ENCODE assay signal across 8 cellular contexts in genomic region chr19:16660763-16661479, GRCh38. TPM values are rescaled to one million over a fixed set of nuclear protein-coding genes. Genes with fewer than 3 reads are reported as not detected.
DNase-seq lines count a peak whose midpoint lies in the region; ATAC-seq, FAIRE-seq and TF ChIP-seq lines count a peak whose summit lies in the region.

TSS of gene TMEM38A (plus strand) at chr19:16661139. CDS start at chr19:16661218, 79 bp downstream.

- H3K4me3 ChIP-seq in breast epithelium, result peak within 1 kb of the TSS; percentile 70 to 90 (median 73)
- H3K4me3 ChIP-seq in keratinocyte (ENCODE audit: control insufficient read depth in 2 of 3, extremely low read depth in 1 of 3, insufficient read depth in 2 of 3, low read depth in 1 of 3, low read length in 3 of 3), result peak within 1 kb of the TSS; percentile 90 to 100 (median 93)

- H4K20me1 ChIP-seq in keratinocyte (ENCODE audit: control insufficient read depth, extremely low read depth, insufficient read depth, low read length), result peaks cover 5% of the 10 kb centered on the region

- H3K4me1 ChIP-seq in breast epithelium (peaks cover 0 to 9% of the 10 kb centered on the region in 2 donors), keratinocyte (ENCODE audit: control insufficient read depth, extremely low read depth, insufficient read depth, low read length) (peaks cover 10% of the 10 kb centered on the region)

- no peaks in the 10 kb centered on the region for H3K36me3 ChIP-seq in breast epithelium
- H3K36me3 ChIP-seq in keratinocyte (ENCODE audit: control insufficient read depth in 2 of 2, extremely low read depth in 1 of 2, insufficient read depth in 2 of 2, low read length in 2 of 2), result peaks cover 9 to 12% of the 10 kb centered on the region in 2 experiments

- H3K9me3 ChIP-seq in breast epithelium (no peaks in the 10 kb centered on the region), keratinocyte (ENCODE audit: control insufficient read depth, low read depth, low read length) (no peaks in the 10 kb centered on the region)

- peak within 1 kb of the TSS; percentile 97 for H3K4me2 ChIP-seq in keratinocyte (ENCODE audit: control insufficient read depth, extremely low read depth, insufficient read depth, low read depth, low read length)

- DNase-seq in GM10248 (ENCODE audit: extremely low spot score) (peak; percentile 65), T-helper 2 cell (peak; percentile 6 to 44 (median 33)), breast epithelium (ENCODE audit: low spot score in 2 of 2) (peak; percentile 30 to 52), keratinocyte (ENCODE audit: low read depth, low spot score) (no peak), dedifferentiated amniotic fluid mesenchymal stem cell (ENCODE audit: extremely low spot score) (no peak), OCI-M2 (lab: John Stamatoyannopoulos, UW; ENCODE audit: unreplicated experiment) (no peak)
- peak; percentile 19 for DNase-seq in stimulated activated CD4-positive, alpha-beta T cell treated with anti-CD3 and anti-CD28 coated beads, Interleukin-1b, Interleukin-23, amount 100 ng/mL, for 48 hours

- peak within 1 kb of the TSS; percentile 99 for H2AFZ ChIP-seq in keratinocyte (ENCODE audit: control insufficient read depth, low read length)

- H3K9me1 ChIP-seq in keratinocyte (ENCODE audit: control insufficient read depth, extremely low read depth, insufficient read depth, low read length), result no peaks in the 10 kb centered on the region

- TF ChIP-seq CTCF in GM10248 (IDR thresholded peaks at IDR 0.05; ENCODE audit: control extremely low read depth, extremely low read depth, low read depth, missing control alignments) (no peak), breast epithelium (IDR thresholded peaks at IDR 0.05) (no peak), keratinocyte (optimal IDR thresholded peaks at IDR 0.05 in 1 of 3, IDR thresholded peaks at IDR 0.05 in 1 of 3, conservative IDR thresholded peaks at IDR 0.05 in 1 of 3; ENCODE audit: extremely low read depth in 1 of 3, insufficient read depth in 2 of 3, low read length in 3 of 3) (no peak)

- peak within 1 kb of the TSS; percentile 93 for H3K9ac ChIP-seq in keratinocyte (ENCODE audit: control insufficient read depth, extremely low read depth, insufficient read depth, low read length)

- peak; percentile 9 for ATAC-seq in HG03066 (IDR thresholded peaks at IDR 0.05; ENCODE audit: low read depth, unreplicated experiment)

- peaks cover 32% of the 10 kb centered on the region for H3K79me2 ChIP-seq in keratinocyte (ENCODE audit: control insufficient read depth, insufficient read depth, low read length)

- H3K27me3 ChIP-seq in breast epithelium (no peaks in the 10 kb centered on the region), keratinocyte (ENCODE audit: control insufficient read depth, extremely low read depth, insufficient read depth, low read length) (peaks cover 5% of the 10 kb centered on the region)

- no peak for TF ChIP-seq POLR2A in breast epithelium (IDR thresholded peaks at IDR 0.05)

- CTCF ChIA-PET in GM10248 (lab: Yijun Ruan, JAX), result interaction anchor here (1.0 to 1.1 kb wide), 5 partner anchors 9 to 218 kb away, joined by 3 to 4 read pairs (median 3); no protein-coding TSS in a partner anchor

- no peak for FAIRE-seq in keratinocyte (lab: Jason Lieb, UNC)

- POLR2A ChIA-PET in GM10248 (lab: Yijun Ruan, JAX), result interaction anchor here (0.6 to 2.3 kb wide), 3 partner anchors 17 to 76 kb away, joined by 3 to 14 read pairs (median 6); partner anchors contain the start of gene MED26

- intact Hi-C loops in breast epithelium (cut with DNase I; ENCODE audit: low total_unique reads), result loop anchor here (5.0 kb wide), 2 partner anchors 1621 to 1636 kb away; partner anchors contain the start of gene JUND

- dilution Hi-C loops in keratinocyte (cut with MboI; ENCODE audit: extremely low pct_ligation_motif_present, low sequenced_read_pairs), result no loop called here

- H3K27ac ChIP-seq in breast epithelium (peak within 1 kb of the TSS; percentile 84 to 95), keratinocyte (ENCODE audit: control insufficient read depth, insufficient read depth, low read length) (peak within 1 kb of the TSS; percentile 83)

RNA-seq across cellular contexts. Expression of gene TMEM38A, which starts in this region (rescaled TPM):
- 1 to 10 TPM; 2.9 to 5.0 (median 3.1) TPM for total RNA-seq in breast epithelium
- polyA plus RNA-seq in keratinocyte, result 2.5 to 4.6 TPM (median 3.3 TPM) in 3 replicates
- 0.99 TPM for polyA plus RNA-seq in keratinocyte (2011; ENCODE audit: low read depth)
- polyA plus RNA-seq in keratinocyte (2011; cell fraction: cytosol; rRNA removed), result 3.6 and 3.8 TPM in 2 replicates
- polyA plus RNA-seq in keratinocyte (2011; cell fraction: nucleus; rRNA removed), result 3.0 and 4.6 TPM in 2 replicates
- polyA plus RNA-seq in keratinocyte (2012; ENCODE audit: low replicate concordance), result 2.4 and 2.5 TPM in 2 replicates
- polyA minus RNA-seq in keratinocyte, result 6.8 to 10.7 TPM (median 6.9 TPM) in 3 replicates
- polyA minus RNA-seq in keratinocyte (2011; cell fraction: cytosol; rRNA and poly(A)+ RNA removed), result 6.1 TPM
- polyA minus RNA-seq in keratinocyte (2011; cell fraction: nucleus; rRNA and poly(A)+ RNA removed), result 1.8 and 3.6 TPM in 2 replicates

Comparison
In these comparisons a context has a peak if more than half of its experiments do, and no peak if none do; other contexts are left out.
1. DNase-seq: peak in GM10248 (single experiment), T-helper 2 cell (5 of 5), breast epithelium (2 of 2) and stimulated activated CD4-positive, alpha-beta T cell treated with anti-CD3 and anti-CD28 coated beads, Interleukin-1b, Interleukin-23, amount 100 ng/mL, for 48 hours (single experiment); none in keratinocyte (single experiment), dedifferentiated amniotic fluid mesenchymal stem cell (single experiment) and OCI-M2 (single experiment).